ENCODE assay signal across 1 cellular context in the genomic region with DNA sequence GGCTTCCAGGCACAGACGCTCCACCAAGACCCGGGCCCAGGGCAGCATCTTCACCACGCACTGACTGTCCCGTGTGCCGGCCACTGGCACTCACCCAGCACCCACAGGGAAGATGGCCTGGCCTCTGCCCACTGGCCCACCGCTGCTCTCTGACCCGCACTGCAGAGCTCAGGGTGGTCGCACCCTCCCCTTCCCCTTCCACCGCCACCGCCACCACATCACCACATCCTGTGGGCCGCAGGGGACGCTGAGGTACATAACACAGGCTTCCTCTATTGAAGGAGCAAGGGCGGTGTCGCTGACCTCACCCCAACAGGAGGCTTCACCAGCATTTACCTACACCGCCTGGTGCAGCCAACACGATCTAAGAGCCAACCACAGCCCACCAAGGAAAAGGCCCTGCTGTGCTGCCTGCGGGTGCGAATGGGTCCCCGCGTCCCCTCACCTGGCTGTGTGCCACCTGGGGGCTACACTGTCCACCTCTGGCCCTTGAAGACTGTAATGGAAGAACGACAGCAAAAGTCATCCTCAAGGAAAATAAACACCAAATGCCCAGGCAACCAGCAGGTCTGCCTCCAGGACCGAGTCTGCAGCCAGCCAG.
TF ChIP-seq lines count a peak whose summit lies in the region.

No MANE protein-coding gene starts in this region.

TF ChIP-seq in GM23338, 12 proteins besides CTCF, POLR2A, EP300 and RAD21 (continued from another document):
- TF ChIP-seq, protein P1, sequence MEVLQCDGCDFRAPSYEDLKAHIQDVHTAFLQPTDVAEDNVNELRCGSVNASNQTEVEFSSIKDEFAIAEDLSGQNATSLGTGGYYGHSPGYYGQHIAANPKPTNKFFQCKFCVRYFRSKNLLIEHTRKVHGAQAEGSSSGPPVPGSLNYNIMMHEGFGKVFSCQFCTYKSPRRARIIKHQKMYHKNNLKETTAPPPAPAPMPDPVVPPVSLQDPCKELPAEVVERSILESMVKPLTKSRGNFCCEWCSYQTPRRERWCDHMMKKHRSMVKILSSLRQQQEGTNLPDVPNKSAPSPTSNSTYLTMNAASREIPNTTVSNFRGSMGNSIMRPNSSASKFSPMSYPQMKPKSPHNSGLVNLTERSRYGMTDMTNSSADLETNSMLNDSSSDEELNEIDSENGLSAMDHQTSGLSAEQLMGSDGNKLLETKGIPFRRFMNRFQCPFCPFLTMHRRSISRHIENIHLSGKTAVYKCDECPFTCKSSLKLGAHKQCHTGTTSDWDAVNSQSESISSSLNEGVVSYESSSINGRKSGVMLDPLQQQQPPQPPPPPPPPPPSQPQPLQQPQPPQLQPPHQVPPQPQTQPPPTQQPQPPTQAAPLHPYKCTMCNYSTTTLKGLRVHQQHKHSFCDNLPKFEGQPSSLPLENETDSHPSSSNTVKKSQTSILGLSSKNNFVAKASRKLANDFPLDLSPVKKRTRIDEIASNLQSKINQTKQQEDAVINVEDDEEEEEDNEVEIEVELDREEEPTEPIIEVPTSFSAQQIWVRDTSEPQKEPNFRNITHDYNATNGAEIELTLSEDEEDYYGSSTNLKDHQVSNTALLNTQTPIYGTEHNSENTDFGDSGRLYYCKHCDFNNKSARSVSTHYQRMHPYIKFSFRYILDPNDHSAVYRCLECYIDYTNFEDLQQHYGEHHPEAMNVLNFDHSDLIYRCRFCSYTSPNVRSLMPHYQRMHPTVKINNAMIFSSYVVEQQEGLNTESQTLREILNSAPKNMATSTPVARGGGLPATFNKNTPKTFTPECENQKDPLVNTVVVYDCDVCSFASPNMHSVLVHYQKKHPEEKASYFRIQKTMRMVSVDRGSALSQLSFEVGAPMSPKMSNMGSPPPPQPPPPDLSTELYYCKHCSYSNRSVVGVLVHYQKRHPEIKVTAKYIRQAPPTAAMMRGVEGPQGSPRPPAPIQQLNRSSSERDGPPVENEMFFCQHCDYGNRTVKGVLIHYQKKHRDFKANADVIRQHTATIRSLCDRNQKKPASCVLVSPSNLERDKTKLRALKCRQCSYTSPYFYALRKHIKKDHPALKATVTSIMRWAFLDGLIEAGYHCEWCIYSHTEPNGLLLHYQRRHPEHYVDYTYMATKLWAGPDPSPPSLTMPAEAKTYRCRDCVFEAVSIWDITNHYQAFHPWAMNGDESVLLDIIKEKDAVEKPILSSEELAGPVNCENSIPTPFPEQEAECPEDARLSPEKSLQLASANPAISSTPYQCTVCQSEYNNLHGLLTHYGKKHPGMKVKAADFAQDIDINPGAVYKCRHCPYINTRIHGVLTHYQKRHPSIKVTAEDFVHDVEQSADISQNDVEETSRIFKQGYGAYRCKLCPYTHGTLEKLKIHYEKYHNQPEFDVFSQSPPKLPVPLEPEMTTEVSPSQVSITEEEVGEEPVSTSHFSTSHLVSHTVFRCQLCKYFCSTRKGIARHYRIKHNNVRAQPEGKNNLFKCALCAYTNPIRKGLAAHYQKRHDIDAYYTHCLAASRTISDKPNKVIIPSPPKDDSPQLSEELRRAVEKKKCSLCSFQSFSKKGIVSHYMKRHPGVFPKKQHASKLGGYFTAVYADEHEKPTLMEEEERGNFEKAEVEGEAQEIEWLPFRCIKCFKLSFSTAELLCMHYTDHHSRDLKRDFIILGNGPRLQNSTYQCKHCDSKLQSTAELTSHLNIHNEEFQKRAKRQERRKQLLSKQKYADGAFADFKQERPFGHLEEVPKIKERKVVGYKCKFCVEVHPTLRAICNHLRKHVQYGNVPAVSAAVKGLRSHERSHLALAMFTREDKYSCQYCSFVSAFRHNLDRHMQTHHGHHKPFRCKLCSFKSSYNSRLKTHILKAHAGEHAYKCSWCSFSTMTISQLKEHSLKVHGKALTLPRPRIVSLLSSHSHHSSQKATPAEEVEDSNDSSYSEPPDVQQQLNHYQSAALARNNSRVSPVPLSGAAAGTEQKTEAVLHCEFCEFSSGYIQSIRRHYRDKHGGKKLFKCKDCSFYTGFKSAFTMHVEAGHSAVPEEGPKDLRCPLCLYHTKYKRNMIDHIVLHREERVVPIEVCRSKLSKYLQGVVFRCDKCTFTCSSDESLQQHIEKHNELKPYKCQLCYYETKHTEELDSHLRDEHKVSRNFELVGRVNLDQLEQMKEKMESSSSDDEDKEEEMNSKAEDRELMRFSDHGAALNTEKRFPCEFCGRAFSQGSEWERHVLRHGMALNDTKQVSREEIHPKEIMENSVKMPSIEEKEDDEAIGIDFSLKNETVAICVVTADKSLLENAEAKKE (CRISPR knock-in tag; IDR thresholded peaks at IDR 0.05) = no peak
- TF ChIP-seq NANOG (IDR thresholded peaks at IDR 0.05; ENCODE audit: borderline replicate concordance) (no peak), STAT1 (IDR thresholded peaks at IDR 0.05; ENCODE audit: unreplicated experiment) (no peak), EZH2phosphoT487 (IDR thresholded peaks at IDR 0.05; ENCODE audit: unreplicated experiment) (no peak), EZH2 (IDR thresholded peaks at IDR 0.05; ENCODE audit: low read depth, unreplicated experiment) (no peak), JUNB (IDR thresholded peaks at IDR 0.05; ENCODE audit: unreplicated experiment) (no peak), ZNF114 (CRISPR knock-in tag; IDR thresholded peaks at IDR 0.05) (no peak), POLR2AphosphoS5 (IDR thresholded peaks at IDR 0.05; ENCODE audit: low read depth) (no peak)
- TF ChIP-seq, protein P2, sequence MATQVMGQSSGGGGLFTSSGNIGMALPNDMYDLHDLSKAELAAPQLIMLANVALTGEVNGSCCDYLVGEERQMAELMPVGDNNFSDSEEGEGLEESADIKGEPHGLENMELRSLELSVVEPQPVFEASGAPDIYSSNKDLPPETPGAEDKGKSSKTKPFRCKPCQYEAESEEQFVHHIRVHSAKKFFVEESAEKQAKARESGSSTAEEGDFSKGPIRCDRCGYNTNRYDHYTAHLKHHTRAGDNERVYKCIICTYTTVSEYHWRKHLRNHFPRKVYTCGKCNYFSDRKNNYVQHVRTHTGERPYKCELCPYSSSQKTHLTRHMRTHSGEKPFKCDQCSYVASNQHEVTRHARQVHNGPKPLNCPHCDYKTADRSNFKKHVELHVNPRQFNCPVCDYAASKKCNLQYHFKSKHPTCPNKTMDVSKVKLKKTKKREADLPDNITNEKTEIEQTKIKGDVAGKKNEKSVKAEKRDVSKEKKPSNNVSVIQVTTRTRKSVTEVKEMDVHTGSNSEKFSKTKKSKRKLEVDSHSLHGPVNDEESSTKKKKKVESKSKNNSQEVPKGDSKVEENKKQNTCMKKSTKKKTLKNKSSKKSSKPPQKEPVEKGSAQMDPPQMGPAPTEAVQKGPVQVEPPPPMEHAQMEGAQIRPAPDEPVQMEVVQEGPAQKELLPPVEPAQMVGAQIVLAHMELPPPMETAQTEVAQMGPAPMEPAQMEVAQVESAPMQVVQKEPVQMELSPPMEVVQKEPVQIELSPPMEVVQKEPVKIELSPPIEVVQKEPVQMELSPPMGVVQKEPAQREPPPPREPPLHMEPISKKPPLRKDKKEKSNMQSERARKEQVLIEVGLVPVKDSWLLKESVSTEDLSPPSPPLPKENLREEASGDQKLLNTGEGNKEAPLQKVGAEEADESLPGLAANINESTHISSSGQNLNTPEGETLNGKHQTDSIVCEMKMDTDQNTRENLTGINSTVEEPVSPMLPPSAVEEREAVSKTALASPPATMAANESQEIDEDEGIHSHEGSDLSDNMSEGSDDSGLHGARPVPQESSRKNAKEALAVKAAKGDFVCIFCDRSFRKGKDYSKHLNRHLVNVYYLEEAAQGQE (IDR thresholded peaks at IDR 0.05; ENCODE audit: unreplicated experiment) = no peak
TF ChIP-seq in GM23338: peak in this region for 0.
